In genomic region chr1:184805667-184806295, GRCh38 we compare ENCODE assay signal across 8 cellular contexts. TPM values are rescaled to one million over a fixed set of nuclear protein-coding genes. Genes with fewer than 3 reads are reported as not detected.
DNase-seq lines count a peak whose midpoint lies in the region; ATAC-seq and TF ChIP-seq lines count a peak whose summit lies in the region.

No MANE protein-coding gene starts in this region.

- no peak overlapping the region for H3K4me3 ChIP-seq in BE2C (ENCODE audit: low read depth, low read length)
- H3K4me3 ChIP-seq in colonic mucosa = no peak overlapping the region
- H3K4me3 ChIP-seq in liver (ENCODE audit: low read depth in 1 of 3, low read length in 3 of 3) = no peak overlapping the region

- peak; percentile 94 for ATAC-seq in HG03432 (IDR thresholded peaks at IDR 0.05; ENCODE audit: unreplicated experiment)

- H3K4me1 ChIP-seq in BE2C (no peaks in the 10 kb centered on the region; the same call in 1 of the 2 replicates), colonic mucosa (no peaks in the 10 kb centered on the region), liver (ENCODE audit: control insufficient read depth in 4 of 4, insufficient read depth in 4 of 4, low read length in 3 of 4) (peaks cover 6 to 15% (median 11%) of the 10 kb centered on the region in 4 donors)

- H3K9ac ChIP-seq in colonic mucosa (ENCODE audit: low read depth in 2 of 2, low read length in 2 of 2) (peak overlapping the region in 1 of 2 donors; percentile 21), liver (ENCODE audit: low read depth in 1 of 2, low read length in 2 of 2) (no peak overlapping the region)

- WGBS in liver = 25% methylated on average over 13 of the region's 13 CpGs

- DNase-seq in BE2C = peak; percentile 86
- peak; percentile 62 for DNase-seq in GM19240 (ENCODE audit: insufficient read length, low spot score)
- peak; percentile 34 for DNase-seq in NCI-H510A (lab: John Stamatoyannopoulos, UW)
- peak; percentile 89 for DNase-seq in activated CD4-positive, alpha-beta T cell treated with anti-CD3 and anti-CD28 coated beads for 48 hours
- DNase-seq in colonic mucosa = peak; percentile 93
- DNase-seq in stimulated activated CD4-positive, alpha-beta T cell treated with anti-CD3 and anti-CD28 coated beads, Interleukin-4, amount 100 ng/mL, for 24 hours = peak; percentile 86

- TF ChIP-seq RAD21 in liver (IDR thresholded peaks at IDR 0.05) = peak; percentile 96 to 98

- H3K27me3 ChIP-seq in BE2C (no peaks in the 10 kb centered on the region), colonic mucosa (no peaks in the 10 kb centered on the region), liver (ENCODE audit: control insufficient read depth in 4 of 4, insufficient read depth in 4 of 4, low read length in 3 of 4) (no peaks in the 10 kb centered on the region)

- H3K36me3 ChIP-seq in BE2C = no peaks in the 10 kb centered on the region
- no peaks in the 10 kb centered on the region for H3K36me3 ChIP-seq in colonic mucosa
- H3K36me3 ChIP-seq in liver (ENCODE audit: control insufficient read depth in 4 of 4, insufficient read depth in 3 of 4, low read depth in 1 of 4, low read length in 3 of 4) = no peaks in the 10 kb centered on the region

- no peak overlapping the region for H3K27ac ChIP-seq in colonic mucosa
- no peak overlapping the region for H3K27ac ChIP-seq in liver (ENCODE audit: low read depth in 1 of 2, low read length in 2 of 2)

- intact Hi-C loops in colonic mucosa (cut with DNase I) = loop anchor here (1.0 to 5.0 kb wide), 2 partner anchors 177 to 367 kb away; no protein-coding TSS in a partner anchor

- H3K9me3 ChIP-seq in BE2C (no peaks in the 10 kb centered on the region), colonic mucosa (no peaks in the 10 kb centered on the region), liver (ENCODE audit: control insufficient read depth in 4 of 4, low read length in 3 of 4) (no peaks in the 10 kb centered on the region)

- TF ChIP-seq CTCF in BE2C (IDR thresholded peaks at IDR 0.05; ENCODE audit: low read depth, low read length) (peak; percentile 91), colonic mucosa (IDR thresholded peaks at IDR 0.05) (peak; percentile 94), liver (IDR thresholded peaks at IDR 0.05; ENCODE audit: low read depth, low read length, missing input control) (peak; percentile 95)

TF ChIP-seq in liver, 16 proteins besides CTCF, POLR2A, EP300 and RAD21:
- TF ChIP-seq EGR1 (IDR thresholded peaks at IDR 0.05; ENCODE audit: low read depth in 2 of 2) (no peak), ATF3 (IDR thresholded peaks at IDR 0.05) (no peak), HNF4A (conservative IDR thresholded peaks at IDR 0.05) (peak in 1 of 2 donors; percentile 36), RXRA (IDR thresholded peaks at IDR 0.05) (peak in 1 of 2 donors; percentile 7)

RNA-seq across cellular contexts. Expression of gene EDEM3, which starts 51.1 kb away (rescaled TPM):
- polyA plus RNA-seq in BE2C (2012; ENCODE audit: insufficient read depth, insufficient read length, low read depth) = 32.3 TPM
- total RNA-seq in colonic mucosa (10 to 100 TPM; 55.7 to 75.4 TPM), liver (10 to 100 TPM; 32.9 to 53.8 TPM)
- polyA plus RNA-seq in liver = 10 to 100 TPM; 11.7 to 14.5 TPM

Comparison
In these comparisons a context has a peak if more than half of its experiments do, and no peak if none do; other contexts are left out.
1. DNase-seq: peak in every context shown above with its lines; median percentile 93 in colonic mucosa; 89 in activated CD4-positive, alpha-beta T cell treated with anti-CD3 and anti-CD28 coated beads for 48 hours; 86 in BE2C; 86 in stimulated activated CD4-positive, alpha-beta T cell treated with anti-CD3 and anti-CD28 coated beads, Interleukin-4, amount 100 ng/mL, for 24 hours; 62 in GM19240; 34 in NCI-H510A.